24 cellular contexts compared by ENCODE assay signal in genomic region chr15:67018451-67018850, GRCh38. TPM values are rescaled to one million over a fixed set of nuclear protein-coding genes. Genes with fewer than 3 reads are reported as not detected.
DNase-seq lines count a peak whose midpoint lies in the region; ATAC-seq and TF ChIP-seq lines count a peak whose summit lies in the region.
"Had no signal": no experiment of that assay in that cellular context is flagged by ENCODE, and none has a peak within 500 bp of the region (broad histone marks: within the 10 kb centered on the region; RNA-seq: fewer than 3 reads in every experiment).

No MANE protein-coding gene starts in this region.

- H3K27ac ChIP-seq in Panc1 (ENCODE audit: low read length) (peak overlapping the region; percentile 60), mesenchymal stem cell (ENCODE audit: low read length, poor library complexity, severe bottlenecking) (no peak overlapping the region)
- H3K27ac ChIP-seq: brain microvascular endothelial cell, left ventricle myocardium inferior, SK-N-MC, skin epidermis, thyroid gland had no signal

- CTCF ChIA-PET in Panc1 (lab: Charles Lee): interaction anchor here (0.6 kb wide), 1 partner anchor 24 kb away, joined by 3 read pairs; no protein-coding TSS in a partner anchor
- CTCF ChIA-PET in activated CD4-positive, alpha-beta memory T cell treated with anti-CD3 and anti-CD28 coated beads for 36 hours (lab: Charles Lee): no interaction called here

- no peak for ATAC-seq in activated naive CD8-positive, alpha-beta T cell treated with anti-CD3 and anti-CD28 coated beads, Interleukin-2, amount 50 U/mL, for 24 hours
- ATAC-seq in Panc1: no peak
- no peak for ATAC-seq in mucosa of descending colon
- ATAC-seq: activated CD4-positive, alpha-beta T cell treated with anti-CD3 and anti-CD28 coated beads for 36 hours; activated T-cell treated with anti-CD3 and anti-CD28 coated beads, Interleukin-2, amount 50 U/mL, for 4 hours; GM23338; naive thymus-derived CD8-positive, alpha-beta T cell; stimulated activated naive CD8-positive, alpha-beta T cell treated with anti-CD3 and anti-CD28 coated beads, Interleukin-15, amount 100 ng/mL, for 72 hours had no signal

- H4K8ac ChIP-seq in mesenchymal stem cell (ENCODE audit: low read length): no peak overlapping the region

- no peak overlapping the region for H3K9ac ChIP-seq in mesenchymal stem cell (ENCODE audit: low read length)

- no peak overlapping the region for H2AFZ ChIP-seq in mesenchymal stem cell (ENCODE audit: low read depth, low read length)
- H2AFZ ChIP-seq: GM23338 had no signal

- TF ChIP-seq CTCF in Panc1 (IDR thresholded peaks at IDR 0.05): no peak
- TF ChIP-seq CTCF in mucosa of descending colon (IDR thresholded peaks at IDR 0.05): no peak

- H3K4me1 ChIP-seq in Panc1 (ENCODE audit: control insufficient read depth, insufficient read depth, low read length) (peaks cover 24% of the 10 kb centered on the region), mesenchymal stem cell (ENCODE audit: control insufficient read depth, insufficient read depth, low read depth, low read length) (peaks cover 6% of the 10 kb centered on the region), mucosa of descending colon (ENCODE audit: low read depth) (no peaks in the 10 kb centered on the region)
- H3K4me1 ChIP-seq: Caco-2 had no signal

- no peaks in the 10 kb centered on the region for H3K9me3 Mint-ChIP-seq in activated naive CD8-positive, alpha-beta T cell treated with anti-CD3 and anti-CD28 coated beads for 36 hours
- H3K9me3 Mint-ChIP-seq in activated naive CD8-positive, alpha-beta T cell treated with anti-CD3 and anti-CD28 coated beads, Interleukin-2, amount 50 U/mL, for 24 hours: no peaks in the 10 kb centered on the region
- no peaks in the 10 kb centered on the region for H3K9me3 Mint-ChIP-seq in activated CD4-positive, alpha-beta memory T cell treated with anti-CD3 and anti-CD28 coated beads for 36 hours
- H3K9me3 Mint-ChIP-seq: activated T-cell treated with anti-CD3 and anti-CD28 coated beads, Interleukin-2, amount 50 U/mL, for 4 hours; GM23338; naive thymus-derived CD8-positive, alpha-beta T cell; stimulated activated naive CD8-positive, alpha-beta T cell treated with anti-CD3 and anti-CD28 coated beads, Interleukin-15, amount 100 ng/mL, for 72 hours had no signal

- POLR2A ChIA-PET in Panc1 (lab: Charles Lee): interaction anchor here (0.5 to 0.9 kb wide), 3 partner anchors 45 to 110 kb away, joined by 3 read pairs; no protein-coding TSS in a partner anchor
- POLR2A ChIA-PET in activated CD4-positive, alpha-beta memory T cell treated with anti-CD3 and anti-CD28 coated beads for 36 hours (lab: Charles Lee): no interaction called here

- H3K27me3 ChIP-seq in Panc1 (ENCODE audit: control insufficient read depth, insufficient read depth, low read length) (no peaks in the 10 kb centered on the region), mesenchymal stem cell (ENCODE audit: control insufficient read depth in 1 of 2, insufficient read depth in 1 of 2, low read length in 2 of 2) (peaks cover 0 to 8% of the 10 kb centered on the region in 2 experiments)
- H3K27me3 ChIP-seq: brain microvascular endothelial cell, thyroid gland had no signal

- no peak overlapping the region for H3K4me3 ChIP-seq in Panc1 (ENCODE audit: low read depth in 2 of 2, low read length in 2 of 2)
- no peak overlapping the region for H3K4me3 ChIP-seq in mesenchymal stem cell (ENCODE audit: insufficient read depth in 1 of 2, low read depth in 1 of 2, low read length in 2 of 2)
- no peak overlapping the region for H3K4me3 ChIP-seq in mucosa of descending colon
- H3K4me3 ChIP-seq: GM23338, left ventricle myocardium inferior, SK-N-MC, skin epidermis, thyroid gland had no signal

- no peak overlapping the region for H2AK5ac ChIP-seq in mesenchymal stem cell (ENCODE audit: low read length, severe bottlenecking)

- no peak overlapping the region for H3K4me3 Mint-ChIP-seq in activated naive CD8-positive, alpha-beta T cell treated with anti-CD3 and anti-CD28 coated beads for 36 hours
- H3K4me3 Mint-ChIP-seq in activated naive CD8-positive, alpha-beta T cell treated with anti-CD3 and anti-CD28 coated beads, Interleukin-2, amount 50 U/mL, for 24 hours: no peak overlapping the region
- no peak overlapping the region for H3K4me3 Mint-ChIP-seq in activated CD4-positive, alpha-beta memory T cell treated with anti-CD3 and anti-CD28 coated beads for 36 hours
- H3K4me3 Mint-ChIP-seq: activated CD4-positive, alpha-beta T cell treated with anti-CD3 and anti-CD28 coated beads for 36 hours; activated T-cell treated with anti-CD3 and anti-CD28 coated beads, Interleukin-2, amount 50 U/mL, for 4 hours; GM23338; naive thymus-derived CD8-positive, alpha-beta T cell; stimulated activated naive CD8-positive, alpha-beta T cell treated with anti-CD3 and anti-CD28 coated beads, Interleukin-15, amount 100 ng/mL, for 72 hours had no signal

- peaks cover 7% of the 10 kb centered on the region for H3K27me3 Mint-ChIP-seq in activated naive CD8-positive, alpha-beta T cell treated with anti-CD3 and anti-CD28 coated beads for 36 hours
- H3K27me3 Mint-ChIP-seq in activated naive CD8-positive, alpha-beta T cell treated with anti-CD3 and anti-CD28 coated beads, Interleukin-2, amount 50 U/mL, for 24 hours: peaks cover 2% of the 10 kb centered on the region
- H3K27me3 Mint-ChIP-seq in activated CD4-positive, alpha-beta memory T cell treated with anti-CD3 and anti-CD28 coated beads for 36 hours: peaks cover 1% of the 10 kb centered on the region
- H3K27me3 Mint-ChIP-seq: activated CD4-positive, alpha-beta T cell treated with anti-CD3 and anti-CD28 coated beads for 36 hours; stimulated activated naive CD8-positive, alpha-beta T cell treated with anti-CD3 and anti-CD28 coated beads, Interleukin-15, amount 100 ng/mL, for 72 hours had no signal

- H2BK15ac ChIP-seq in mesenchymal stem cell (ENCODE audit: low read depth, poor library complexity, severe bottlenecking): no peak overlapping the region

- H3K79me1 ChIP-seq in mesenchymal stem cell (replicated peaks; ENCODE audit: low read length, poor library complexity, severe bottlenecking): no peaks in the 10 kb centered on the region

- H3K36me3 ChIP-seq in Panc1 (ENCODE audit: control insufficient read depth, insufficient read depth, low read length) (no peaks in the 10 kb centered on the region), mesenchymal stem cell (ENCODE audit: control insufficient read depth in 1 of 2, insufficient read depth in 2 of 2, low read depth in 1 of 2, low read length in 2 of 2) (no peaks in the 10 kb centered on the region), mucosa of descending colon (ENCODE audit: low read depth) (no peaks in the 10 kb centered on the region)
- H3K36me3 ChIP-seq: brain microvascular endothelial cell, left ventricle myocardium inferior, thyroid gland had no signal

- H3K4me2 ChIP-seq in mesenchymal stem cell (ENCODE audit: low read length, poor library complexity, severe bottlenecking): no peak overlapping the region
- H3K4me2 ChIP-seq: GM23338 had no signal

- H3K27ac Mint-ChIP-seq in activated naive CD8-positive, alpha-beta T cell treated with anti-CD3 and anti-CD28 coated beads for 36 hours: peak overlapping the region; percentile 14
- no peak overlapping the region for H3K27ac Mint-ChIP-seq in activated naive CD8-positive, alpha-beta T cell treated with anti-CD3 and anti-CD28 coated beads, Interleukin-2, amount 50 U/mL, for 24 hours
- H3K27ac Mint-ChIP-seq in activated CD4-positive, alpha-beta memory T cell treated with anti-CD3 and anti-CD28 coated beads for 36 hours: no peak overlapping the region
- H3K27ac Mint-ChIP-seq: activated CD4-positive, alpha-beta T cell treated with anti-CD3 and anti-CD28 coated beads for 36 hours; GM23338 had no signal

- no TSS peak for BruUV-seq in Panc1 (replicated peaks; lab: Mats Ljungman, UMichigan)

- H3K9me3 ChIP-seq in Panc1 (ENCODE audit: control insufficient read depth, insufficient read depth, low read depth, low read length) (no peaks in the 10 kb centered on the region), mesenchymal stem cell (ENCODE audit: control insufficient read depth, low read length) (no peaks in the 10 kb centered on the region), mucosa of descending colon (no peaks in the 10 kb centered on the region)
- H3K9me3 ChIP-seq: Caco-2, left ventricle myocardium inferior, thyroid gland had no signal

- intact Hi-C loops in Panc1 (cut with micrococcal nuclease; ENCODE audit: unreplicated experiment) (no loop called here), mucosa of descending colon (cut with DNase I, micrococcal nuclease) (no loop called here)
- intact Hi-C loops in activated CD4-positive, alpha-beta memory T cell treated with anti-CD3 and anti-CD28 coated beads for 36 hours (cut with micrococcal nuclease): no loop called here

- H3K4me1 Mint-ChIP-seq in activated naive CD8-positive, alpha-beta T cell treated with anti-CD3 and anti-CD28 coated beads for 36 hours: peaks cover 13% of the 10 kb centered on the region
- H3K4me1 Mint-ChIP-seq in activated naive CD8-positive, alpha-beta T cell treated with anti-CD3 and anti-CD28 coated beads, Interleukin-2, amount 50 U/mL, for 24 hours: peaks cover 15% of the 10 kb centered on the region
- H3K4me1 Mint-ChIP-seq in activated CD4-positive, alpha-beta memory T cell treated with anti-CD3 and anti-CD28 coated beads for 36 hours (ENCODE audit: low read depth): peaks cover 8% of the 10 kb centered on the region
- H3K4me1 Mint-ChIP-seq: naive thymus-derived CD8-positive, alpha-beta T cell had no signal

- in situ Hi-C loops in Panc1 (cut with HindIII; ENCODE audit: low pct_unique_long_range_greater_than_20kb, low sequenced_read_pairs): no loop called here

- peak overlapping the region; percentile 66 for H4K91ac ChIP-seq in mesenchymal stem cell (ENCODE audit: low read length)

- DNase-seq in activated naive CD8-positive, alpha-beta T cell treated with anti-CD3 and anti-CD28 coated beads for 36 hours: no peak
- no peak for DNase-seq in activated naive CD8-positive, alpha-beta T cell treated with anti-CD3 and anti-CD28 coated beads, Interleukin-2, amount 50 U/mL, for 24 hours
- DNase-seq in Panc1 (ENCODE audit: low read depth, low spot score): no peak
- no peak for DNase-seq in mesenchymal stem cell
- DNase-seq in mucosa of descending colon: no peak
- no peak for DNase-seq in activated CD4-positive, alpha-beta memory T cell treated with anti-CD3 and anti-CD28 coated beads for 36 hours
- no peak for DNase-seq in cerebellum (ENCODE audit: low spot score)
- DNase-seq: activated CD4-positive, alpha-beta T cell treated with anti-CD3 and anti-CD28 coated beads for 36 hours; activated T-cell treated with anti-CD3 and anti-CD28 coated beads, Interleukin-2, amount 50 U/mL, for 4 hours; brain microvascular endothelial cell; C1 segment of cervical spinal cord; Caco-2; effector CD4-positive, alpha-beta T cell; left ventricle myocardium inferior; naive thymus-derived CD8-positive, alpha-beta T cell; NCI-H187; NCI-H226; NCI-H69; stimulated activated naive CD8-positive, alpha-beta T cell treated with anti-CD3 and anti-CD28 coated beads, Interleukin-15, amount 100 ng/mL, for 72 hours; T-helper 2 cell; thyroid gland had no signal

- no peak overlapping the region for H2BK120ac ChIP-seq in mesenchymal stem cell (ENCODE audit: low read depth, low read length)

- no peak overlapping the region for H2BK5ac ChIP-seq in mesenchymal stem cell (ENCODE audit: low read depth, low read length, poor library complexity, severe bottlenecking)

- no peak overlapping the region for H3K14ac ChIP-seq in mesenchymal stem cell (ENCODE audit: low read length in 2 of 2)

- H3K36me3 Mint-ChIP-seq in activated naive CD8-positive, alpha-beta T cell treated with anti-CD3 and anti-CD28 coated beads for 36 hours: no peaks in the 10 kb centered on the region
- no peaks in the 10 kb centered on the region for H3K36me3 Mint-ChIP-seq in activated naive CD8-positive, alpha-beta T cell treated with anti-CD3 and anti-CD28 coated beads, Interleukin-2, amount 50 U/mL, for 24 hours (ENCODE audit: low read depth)
- H3K36me3 Mint-ChIP-seq in activated CD4-positive, alpha-beta memory T cell treated with anti-CD3 and anti-CD28 coated beads for 36 hours: no peaks in the 10 kb centered on the region
- H3K36me3 Mint-ChIP-seq: naive thymus-derived CD8-positive, alpha-beta T cell had no signal

- no peak overlapping the region for H3K23ac ChIP-seq in mesenchymal stem cell (ENCODE audit: low read length in 2 of 2)

- H3K18ac ChIP-seq in mesenchymal stem cell (ENCODE audit: low read depth in 1 of 2, low read length in 2 of 2): peak overlapping the region in 1 of 2 experiments; percentile 41

- whole genome bisulfite sequencing in mesenchymal stem cell: 92% methylated on average over 9 of the region's 10 CpGs

- H2BK12ac ChIP-seq in mesenchymal stem cell (ENCODE audit: low read length in 2 of 2): peak overlapping the region in 1 of 2 experiments; percentile 67

- no peak overlapping the region for H3K4ac ChIP-seq in mesenchymal stem cell (ENCODE audit: low read depth in 1 of 2, low read length in 2 of 2)

RNA-seq across cellular contexts. Expression of gene SMAD3, which starts 47.0 kb away (rescaled TPM):
- total RNA-seq in activated naive CD8-positive, alpha-beta T cell treated with anti-CD3 and anti-CD28 coated beads for 36 hours: 10 to 100 TPM; 15.7 to 16.4 TPM
- total RNA-seq in Panc1 (2021; ENCODE audit: unreplicated experiment) (394 TPM), mucosa of descending colon (10 to 100 TPM; 38.5 to 76.3 (median 44.9) TPM), cerebellum (10.4 TPM)
- polyA plus RNA-seq in Panc1 (2012; ENCODE audit: insufficient read length): 255 TPM
- 126 TPM for polyA plus RNA-seq in mesenchymal stem cell (2013, experiment 1 of 2)
- 125 TPM for polyA plus RNA-seq in mesenchymal stem cell (2013, experiment 2 of 2)
- 10 to 100 TPM; 50.2 to 50.5 TPM for total RNA-seq in activated CD4-positive, alpha-beta memory T cell treated with anti-CD3 and anti-CD28 coated beads for 36 hours
